ENCODE assay signal across 1 cellular context in the genomic region with DNA sequence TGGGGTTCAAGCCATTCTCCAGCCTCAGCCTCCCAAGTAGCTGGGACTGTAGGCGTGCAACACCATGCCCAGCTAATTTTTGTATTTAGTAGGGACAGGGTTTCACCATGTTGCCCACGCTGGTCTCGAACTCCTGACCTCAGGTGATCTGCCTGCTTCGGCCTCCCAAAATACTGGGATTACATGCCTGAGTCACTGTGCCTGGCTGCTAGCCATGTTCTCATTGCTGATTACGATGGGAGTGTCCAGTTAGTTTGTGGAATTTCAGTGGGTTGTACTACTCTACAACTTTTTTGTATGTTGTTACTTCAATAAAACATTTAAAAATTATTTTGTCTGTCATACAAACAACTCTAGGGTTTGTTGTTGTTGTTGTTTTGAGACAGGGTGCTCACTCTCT.
TF ChIP-seq lines count a peak whose summit lies in the region.

No MANE protein-coding gene starts in this region.

TF ChIP-seq in HCT116, 20 proteins besides CTCF, POLR2A, EP300 and RAD21 (continued from another document):
- TF ChIP-seq CBX3 (IDR thresholded peaks at IDR 0.05; ENCODE audit: low read depth) (no peak; the same call in 1 of the 2 replicates), ELF1 (IDR thresholded peaks at IDR 0.05; ENCODE audit: borderline replicate concordance, low read depth) (no peak), SIN3A (IDR thresholded peaks at IDR 0.05; ENCODE audit: low read depth) (no peak), EZH2 (IDR thresholded peaks at IDR 0.05) (no peak), CEBPB (IDR thresholded peaks at IDR 0.05; ENCODE audit: low read depth) (0 out of 2 replicates have a peak, but pooled peaks have one; percentile 18), YY1 (IDR thresholded peaks at IDR 0.05; ENCODE audit: extremely low read depth, insufficient replicate concordance, low read depth, low read length) (no peak), JUND (IDR thresholded peaks at IDR 0.05) (0 out of 2 replicates have a peak, but pooled peaks have one; percentile 18)
- TF ChIP-seq, protein P1, sequence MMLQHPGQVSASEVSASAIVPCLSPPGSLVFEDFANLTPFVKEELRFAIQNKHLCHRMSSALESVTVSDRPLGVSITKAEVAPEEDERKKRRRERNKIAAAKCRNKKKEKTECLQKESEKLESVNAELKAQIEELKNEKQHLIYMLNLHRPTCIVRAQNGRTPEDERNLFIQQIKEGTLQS (IDR thresholded peaks at IDR 0.05) = no peak
